18 cellular contexts compared by ENCODE assay signal in genomic region chr11:45455536-45455935, GRCh38.
A peak's percentile ranks its signal among the peaks of the same experiment; 100 is the strongest.
DNase-seq lines count a peak whose midpoint lies in the region; ATAC-seq and TF ChIP-seq lines count a peak whose summit lies in the region.
"Had no signal": no experiment of that assay in that cellular context is flagged by ENCODE, and none has a peak within 500 bp of the region (broad histone marks: within the 10 kb centered on the region; RNA-seq: fewer than 3 reads in every experiment).

No MANE protein-coding gene starts in this region.

- peaks cover 0 to 12% (median 0%) of the 10 kb centered on the region in 9 donors for H3K27me3 ChIP-seq in heart left ventricle

- intact Hi-C loops in left cardiac atrium (cut with DNase I) (no loop called here), heart left ventricle (cut with DNase I) (no loop called here)

- no peak overlapping the region for H3K27ac ChIP-seq in heart left ventricle
- H3K27ac ChIP-seq: RWPE1, SJCRH30 had no signal

- H3K4me3 ChIP-seq in heart left ventricle: no peak overlapping the region
- H3K4me3 ChIP-seq in cardiac fibroblast (replicated peaks in 1 of 2; ENCODE audit: low read depth in 2 of 2, low read length in 2 of 2): no peak overlapping the region
- no peak overlapping the region for H3K4me3 ChIP-seq in foreskin fibroblast (ENCODE audit: low read depth in 1 of 2, low read length in 2 of 2)
- H3K4me3 ChIP-seq: SJCRH30 had no signal

- no peak overlapping the region for H3K27ac Mint-ChIP-seq in activated CD8-positive, alpha-beta T cell treated with anti-CD3 and anti-CD28 coated beads, Interleukin-2, amount 10 ng/mL, durations not matched to agents 7 days and 5 days
- no peak overlapping the region for H3K27ac Mint-ChIP-seq in stimulated activated naive B cell treated with anti-CD40 and anti-IgM and Interleukin-4, amounts not matched to agents 10 μg/mL and 1 μg/mL and 100 μg/mL, for 72 hours

- WGBS in heart left ventricle, 4 donors: 39 to 53% (median 45%) methylated on average over 6 of the region's 6 CpGs

- no peaks in the 10 kb centered on the region for H3K36me3 ChIP-seq in heart left ventricle
- H3K36me3 ChIP-seq: SJCRH30 had no signal

- no peak for TF ChIP-seq POLR2A in heart left ventricle (IDR thresholded peaks at IDR 0.05)

- H3K4me3 Mint-ChIP-seq in activated CD8-positive, alpha-beta T cell treated with anti-CD3 and anti-CD28 coated beads, Interleukin-2, amount 10 ng/mL, durations not matched to agents 7 days and 5 days: no peak overlapping the region
- H3K4me3 Mint-ChIP-seq in stimulated activated naive B cell treated with anti-CD40 and anti-IgM and Interleukin-4, amounts not matched to agents 10 μg/mL and 1 μg/mL and 100 μg/mL, for 72 hours: no peak overlapping the region

- DNase-seq in left cardiac atrium (no peak), heart left ventricle (no peak), cardiac fibroblast (ENCODE audit: low read depth in 2 of 2) (peak; percentile 10 to 84), foreskin fibroblast (peak; percentile 14 to 23), NCI-H2196 (lab: John Stamatoyannopoulos, UW; ENCODE audit: unreplicated experiment) (no peak), D341Med (ENCODE audit: low spot score) (no peak)
- DNase-seq in activated CD8-positive, alpha-beta T cell treated with anti-CD3 and anti-CD28 coated beads, Interleukin-2, amount 10 ng/mL, durations not matched to agents 7 days and 5 days: no peak
- no peak for DNase-seq in stimulated activated naive B cell treated with anti-CD40 and anti-IgM and Interleukin-4, amounts not matched to agents 10 μg/mL and 1 μg/mL and 100 μg/mL, for 72 hours
- DNase-seq: C1 segment of cervical spinal cord, MM.1S, NCI-H1105, NCI-H1694, NCI-H2107, NCI-H226, NCI-H748 treated with DMSO at 0.1 percent for 48 hours, PC-3, SJCRH30 had no signal

- TF ChIP-seq CTCF in heart left ventricle (IDR thresholded peaks at IDR 0.05): no peak
- no peak for TF ChIP-seq CTCF in cardiac fibroblast (IDR thresholded peaks at IDR 0.05; ENCODE audit: low read depth, low read length)
- TF ChIP-seq CTCF in foreskin fibroblast (IDR thresholded peaks at IDR 0.05; ENCODE audit: low read depth, low read length): no peak

- POLR2A ChIA-PET in activated CD8-positive, alpha-beta T cell treated with anti-CD3 and anti-CD28 coated beads, Interleukin-2, amount 10 ng/mL, durations not matched to agents 7 days and 5 days (lab: Charles Lee): no interaction called here

- H3K9me3 ChIP-seq in heart left ventricle: no peaks in the 10 kb centered on the region
- H3K9me3 ChIP-seq: SJCRH30 had no signal

- H3K36me3 Mint-ChIP-seq in activated CD8-positive, alpha-beta T cell treated with anti-CD3 and anti-CD28 coated beads, Interleukin-2, amount 10 ng/mL, durations not matched to agents 7 days and 5 days (ENCODE audit: low read depth): no peaks in the 10 kb centered on the region
- H3K36me3 Mint-ChIP-seq in stimulated activated naive B cell treated with anti-CD40 and anti-IgM and Interleukin-4, amounts not matched to agents 10 μg/mL and 1 μg/mL and 100 μg/mL, for 72 hours: no peaks in the 10 kb centered on the region

- CTCF ChIA-PET in activated CD8-positive, alpha-beta T cell treated with anti-CD3 and anti-CD28 coated beads, Interleukin-2, amount 10 ng/mL, durations not matched to agents 7 days and 5 days (lab: Charles Lee): no interaction called here

- no peaks in the 10 kb centered on the region for H3K9me3 Mint-ChIP-seq in activated CD8-positive, alpha-beta T cell treated with anti-CD3 and anti-CD28 coated beads, Interleukin-2, amount 10 ng/mL, durations not matched to agents 7 days and 5 days (ENCODE audit: insufficient read depth)
- H3K9me3 Mint-ChIP-seq in stimulated activated naive B cell treated with anti-CD40 and anti-IgM and Interleukin-4, amounts not matched to agents 10 μg/mL and 1 μg/mL and 100 μg/mL, for 72 hours: no peaks in the 10 kb centered on the region

- peak; percentile 34 to 49 for ATAC-seq in left cardiac atrium
- no peak for ATAC-seq in heart left ventricle
- ATAC-seq in activated CD8-positive, alpha-beta T cell treated with anti-CD3 and anti-CD28 coated beads, Interleukin-2, amount 10 ng/mL, durations not matched to agents 7 days and 5 days: no peak
- no peak for ATAC-seq in stimulated activated naive B cell treated with anti-CD40 and anti-IgM and Interleukin-4, amounts not matched to agents 10 μg/mL and 1 μg/mL and 100 μg/mL, for 72 hours (replicated peaks)
- ATAC-seq: PC-3 had no signal

- peaks cover 4% of the 10 kb centered on the region for H3K27me3 Mint-ChIP-seq in activated CD8-positive, alpha-beta T cell treated with anti-CD3 and anti-CD28 coated beads, Interleukin-2, amount 10 ng/mL, durations not matched to agents 7 days and 5 days (ENCODE audit: low read depth)
- H3K27me3 Mint-ChIP-seq in stimulated activated naive B cell treated with anti-CD40 and anti-IgM and Interleukin-4, amounts not matched to agents 10 μg/mL and 1 μg/mL and 100 μg/mL, for 72 hours: peaks cover 10 to 19% of the 10 kb centered on the region in 2 donors

- no peaks in the 10 kb centered on the region for H3K4me1 Mint-ChIP-seq in activated CD8-positive, alpha-beta T cell treated with anti-CD3 and anti-CD28 coated beads, Interleukin-2, amount 10 ng/mL, durations not matched to agents 7 days and 5 days (ENCODE audit: low read depth)
- no peaks in the 10 kb centered on the region for H3K4me1 Mint-ChIP-seq in stimulated activated naive B cell treated with anti-CD40 and anti-IgM and Interleukin-4, amounts not matched to agents 10 μg/mL and 1 μg/mL and 100 μg/mL, for 72 hours

- H3K4me1 ChIP-seq in heart left ventricle: peaks cover 0 to 3% (median 0%) of the 10 kb centered on the region in 12 donors
- H3K4me1 ChIP-seq: SJCRH30 had no signal

Comparison
In these comparisons a context has a peak if more than half of its experiments do, and no peak if none do; other contexts are left out.
1. ATAC-seq: peak in left cardiac atrium (2 of 2); none in heart left ventricle (0 of 4), activated CD8-positive, alpha-beta T cell treated with anti-CD3 and anti-CD28 coated beads, Interleukin-2, amount 10 ng/mL, durations not matched to agents 7 days and 5 days (single experiment) and stimulated activated naive B cell treated with anti-CD40 and anti-IgM and Interleukin-4, amounts not matched to agents 10 μg/mL and 1 μg/mL and 100 μg/mL, for 72 hours (0 of 2).
2. DNase-seq: peak in cardiac fibroblast (2 of 2) and foreskin fibroblast (2 of 2); none in left cardiac atrium (single experiment), heart left ventricle (0 of 5), NCI-H2196 (single experiment), D341Med (single experiment), activated CD8-positive, alpha-beta T cell treated with anti-CD3 and anti-CD28 coated beads, Interleukin-2, amount 10 ng/mL, durations not matched to agents 7 days and 5 days (single experiment) and stimulated activated naive B cell treated with anti-CD40 and anti-IgM and Interleukin-4, amounts not matched to agents 10 μg/mL and 1 μg/mL and 100 μg/mL, for 72 hours (single experiment).